Comparison of ENCODE assay signal across 2 cellular contexts in genomic region chr3:126488205-126488604, GRCh38.
TF ChIP-seq lines count a peak whose summit lies in the region.

No MANE protein-coding gene starts in this region.

TF ChIP-seq in HEK293, 187 proteins besides CTCF, POLR2A, EP300 and RAD21:
- TF ChIP-seq REST (tag by site-specific recombination; IDR thresholded peaks at IDR 0.05), result peak; percentile 45; the same call in 1 of the 2 replicates
- TF ChIP-seq ZNF521 (tag by site-specific recombination; IDR thresholded peaks at IDR 0.05), result no peak
- no peak for TF ChIP-seq ZFHX2 (tag by site-specific recombination; conservative IDR thresholded peaks at IDR 0.05)
- no peak for TF ChIP-seq ZFP3 (tag by site-specific recombination; IDR thresholded peaks at IDR 0.05; ENCODE audit: low read depth)
TF ChIP-seq in HEK293: peak in this region for 1.

TF ChIP-seq in HepG2, 621 proteins besides CTCF, POLR2A, EP300 and RAD21:
- TF ChIP-seq ISL2 (CRISPR knock-in tag; IDR thresholded peaks at IDR 0.05), result no peak
- no peak for TF ChIP-seq ARID4A (CRISPR knock-in tag; IDR thresholded peaks at IDR 0.05; ENCODE audit: borderline replicate concordance)
- no peak for TF ChIP-seq GLI4 (CRISPR knock-in tag; IDR thresholded peaks at IDR 0.05; ENCODE audit: borderline replicate concordance)
- TF ChIP-seq ZNF768 (CRISPR knock-in tag; IDR thresholded peaks at IDR 0.05), result peak; percentile 22; the same call in 1 of the 2 replicates
- no peak for TF ChIP-seq ZNF142 (CRISPR knock-in tag; IDR thresholded peaks at IDR 0.05)
- no peak for TF ChIP-seq ZNF709 (CRISPR knock-in tag; IDR thresholded peaks at IDR 0.05)
- 0 out of 2 replicates have a peak, but pooled peaks have one; percentile 18 for TF ChIP-seq SMC3 (IDR thresholded peaks at IDR 0.05; ENCODE audit: low read length)
- 0 out of 2 replicates have a peak, but pooled peaks have one; percentile 35 for TF ChIP-seq ZNF205 (CRISPR knock-in tag; IDR thresholded peaks at IDR 0.05)
- TF ChIP-seq ZNF7 (CRISPR knock-in tag; IDR thresholded peaks at IDR 0.05), result peak; percentile 80
- TF ChIP-seq ZNF761 (CRISPR knock-in tag; conservative IDR thresholded peaks at IDR 0.05), result no peak
- no peak for TF ChIP-seq ZNF740 (CRISPR knock-in tag; IDR thresholded peaks at IDR 0.05)
- TF ChIP-seq ZFX (CRISPR knock-in tag; IDR thresholded peaks at IDR 0.05; ENCODE audit: low read depth), result peak; percentile 42; the same call in 1 of the 2 replicates
- TF ChIP-seq SCMH1 (CRISPR knock-in tag; IDR thresholded peaks at IDR 0.05; ENCODE audit: borderline replicate concordance), result no peak
